ENCODE assay signal across 9 cellular contexts in the genomic region with DNA sequence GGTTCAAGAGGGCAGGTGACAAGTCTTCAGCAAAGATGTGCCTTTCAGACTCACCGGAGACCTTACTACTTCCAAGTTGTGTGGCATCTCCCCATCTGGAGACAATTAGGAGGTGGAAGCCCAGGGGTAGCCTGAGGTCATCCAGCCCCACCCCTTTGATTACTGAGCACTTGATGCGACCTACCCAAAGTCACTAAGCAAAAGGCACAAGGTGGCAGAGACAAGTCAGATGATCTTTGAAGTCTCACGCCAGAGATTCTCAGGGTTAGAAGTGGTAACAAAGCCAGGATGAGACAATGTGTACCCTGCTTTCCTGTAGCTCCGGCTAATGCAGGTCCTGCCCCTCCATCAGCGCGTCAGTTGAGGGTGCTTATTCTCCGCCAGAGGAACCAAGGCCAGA. TPM values are rescaled to one million over a fixed set of nuclear protein-coding genes. Genes with fewer than 3 reads are reported as not detected.
A peak's percentile ranks its signal among the peaks of the same experiment; 100 is the strongest.
DNase-seq lines count a peak whose midpoint lies in the region; ATAC-seq and TF ChIP-seq lines count a peak whose summit lies in the region.
"Had no signal": no experiment of that assay in that cellular context is flagged by ENCODE, and none has a peak within 500 bp of the region (broad histone marks: within the 10 kb centered on the region; RNA-seq: fewer than 3 reads in every experiment).

No MANE protein-coding gene starts in this region.

- no peaks in the 10 kb centered on the region for H3K9me2 ChIP-seq in OCI-LY1 (ENCODE audit: low read depth, low read length)

- ATAC-seq in mucosa of descending colon = no peak
- ATAC-seq in HG03039 (IDR thresholded peaks at IDR 0.05; ENCODE audit: unreplicated experiment) = no peak

- peaks cover 6% of the 10 kb centered on the region for H3K36me3 Mint-ChIP-seq in endodermal cell (ENCODE audit: low read depth)

- TF ChIP-seq EP300 in sigmoid colon (IDR thresholded peaks at IDR 0.05) = no peak

- TF ChIP-seq CTCF in GM12865 (IDR thresholded peaks at IDR 0.05; ENCODE audit: insufficient read depth, low read depth, low read length, missing control alignments) = no peak
- TF ChIP-seq CTCF in OCI-LY1 (IDR thresholded peaks at IDR 0.05; ENCODE audit: low read length) = no peak
- no peak for TF ChIP-seq CTCF in endodermal cell (conservative IDR thresholded peaks at IDR 0.05)
- no peak for TF ChIP-seq CTCF in sigmoid colon (IDR thresholded peaks at IDR 0.05)
- TF ChIP-seq CTCF in mucosa of descending colon (IDR thresholded peaks at IDR 0.05) = no peak

- H3K9me3 Mint-ChIP-seq in endodermal cell = no peaks in the 10 kb centered on the region

- H4K20me1 ChIP-seq in OCI-LY1 (ENCODE audit: insufficient read depth, low read length) = no peaks in the 10 kb centered on the region

- H3K79me2 ChIP-seq in OCI-LY1 (ENCODE audit: insufficient read depth, low read length) = peaks cover 13% of the 10 kb centered on the region

- H3K4me2 ChIP-seq in OCI-LY1 (ENCODE audit: low read length) = peak overlapping the region; percentile 78

- H3K9me3 ChIP-seq in OCI-LY1 (ENCODE audit: low read length) (no peaks in the 10 kb centered on the region), endodermal cell (ENCODE audit: control insufficient read depth, low read length) (no peaks in the 10 kb centered on the region), sigmoid colon (peaks cover 0 to 2% (median 0%) of the 10 kb centered on the region in 4 donors), mucosa of descending colon (no peaks in the 10 kb centered on the region)
- H3K9me3 ChIP-seq: HAP-1 had no signal

- no peaks in the 10 kb centered on the region for H3K27me3 Mint-ChIP-seq in endodermal cell (ENCODE audit: insufficient read depth)

- H3K4me1 ChIP-seq in OCI-LY1 (ENCODE audit: insufficient read depth, low read length, severe bottlenecking) = peaks cover 24% of the 10 kb centered on the region
- H3K4me1 ChIP-seq in endodermal cell (ENCODE audit: control insufficient read depth, insufficient read depth, low read length) = no peaks in the 10 kb centered on the region
- peaks cover 0 to 28% (median 20%) of the 10 kb centered on the region in 4 donors for H3K4me1 ChIP-seq in sigmoid colon
- H3K4me1 ChIP-seq in mucosa of descending colon (ENCODE audit: low read depth) = peaks cover 42% of the 10 kb centered on the region

- intact Hi-C loops in sigmoid colon (cut with DNase I) = loop anchor here (2.0 to 5.0 kb wide), 5 partner anchors 199 to 494 kb away; no protein-coding TSS in a partner anchor
- intact Hi-C loops in mucosa of descending colon (cut with DNase I, micrococcal nuclease) = loop anchor here (10.0 kb wide), 2 partner anchors 54 to 244 kb away; no protein-coding TSS in a partner anchor

- H3K27me3 ChIP-seq in OCI-LY1 (ENCODE audit: insufficient read depth, low read length) (no peaks in the 10 kb centered on the region), endodermal cell (ENCODE audit: control insufficient read depth, insufficient read depth, low read length, poor library complexity, severe bottlenecking) (no peaks in the 10 kb centered on the region), sigmoid colon (no peaks in the 10 kb centered on the region)

- peaks cover 42% of the 10 kb centered on the region for H3K4me1 Mint-ChIP-seq in endodermal cell

- H3K36me3 ChIP-seq in OCI-LY1 (ENCODE audit: insufficient read depth, low read length) = no peaks in the 10 kb centered on the region; the same call in 1 of the 2 replicates
- H3K36me3 ChIP-seq in endodermal cell (ENCODE audit: control insufficient read depth, insufficient read depth, low read length) = no peaks in the 10 kb centered on the region
- H3K36me3 ChIP-seq in sigmoid colon = no peaks in the 10 kb centered on the region
- H3K36me3 ChIP-seq in mucosa of descending colon (ENCODE audit: low read depth) = no peaks in the 10 kb centered on the region
- H3K36me3 ChIP-seq: HAP-1 had no signal

- WGBS in endodermal cell (ENCODE audit: insufficient coverage in 1 of 2, insufficient read length in 1 of 2), 2 experiments = 85 to 95% methylated on average over 7 of the region's 7 CpGs
- WGBS in sigmoid colon, 2 donors = 63 to 71% methylated on average over 7 of the region's 7 CpGs

- DNase-seq in GM12865 (ENCODE audit: low read depth) (no peak), endodermal cell (no peak), sigmoid colon (peak; percentile 59), inferior parietal cortex (ENCODE audit: extremely low spot score) (no peak), mucosa of descending colon (no peak), iPS-NIHi11 (ENCODE audit: low spot score) (no peak)

- H3K4me3 ChIP-seq in GM12865 (ENCODE audit: low read depth, low read length) (peak overlapping the region; percentile 88), OCI-LY1 (ENCODE audit: low read depth, low read length, poor library complexity, severe bottlenecking) (peak overlapping the region; percentile 64), endodermal cell (ENCODE audit: low read length) (peak overlapping the region; percentile 81), sigmoid colon (peak overlapping the region in 1 of 4 donors; percentile 77), mucosa of descending colon (no peak overlapping the region)

- peak overlapping the region; percentile 73; the same call in 1 of the 2 replicates for H3K9ac ChIP-seq in OCI-LY1 (ENCODE audit: low read length)
- no peak overlapping the region for H3K9ac ChIP-seq in endodermal cell (ENCODE audit: extremely low read depth, low read length, poor library complexity, severe bottlenecking)

- H3K4me3 Mint-ChIP-seq in endodermal cell = peak overlapping the region; percentile 82

- no peak overlapping the region for H3K27ac Mint-ChIP-seq in endodermal cell

- H3F3A ChIP-seq in OCI-LY1 (ENCODE audit: insufficient read depth, low read length) = no peaks in the 10 kb centered on the region

- H3K27ac ChIP-seq in OCI-LY1 (ENCODE audit: low read depth, low read length, poor library complexity, severe bottlenecking) = no peak overlapping the region
- H3K27ac ChIP-seq in endodermal cell (ENCODE audit: low read depth, low read length) = no peak overlapping the region
- H3K27ac ChIP-seq in sigmoid colon = peak overlapping the region; percentile 87 to 99 (median 94)

- H2AFZ ChIP-seq in OCI-LY1 (ENCODE audit: low read length) = no peak overlapping the region

- TF ChIP-seq POLR2A in sigmoid colon (IDR thresholded peaks at IDR 0.05) = no peak

RNA-seq across cellular contexts. Expression of a gene that starts 1.4 kb away (rescaled TPM):
- 10 to 100 TPM; 61.2 to 84.1 TPM for total RNA-seq in endodermal cell
- polyA plus RNA-seq in endodermal cell (2013, experiment 1 of 2) = 44.3 TPM
- 37.3 TPM for polyA plus RNA-seq in endodermal cell (2013, experiment 2 of 2)
- 100 to 1,000 TPM; 104 to 146 (median 113) TPM for total RNA-seq in sigmoid colon
- 10 to 100 TPM; 24.6 to 33.6 (median 25.7) TPM for polyA plus RNA-seq in sigmoid colon
- total RNA-seq in mucosa of descending colon = 100 to 1,000 TPM in 2 of 3 donors, 10 to 100 TPM in 1; 77.4 to 154 (median 113) TPM

Comparison
In these comparisons a context has a peak if more than half of its experiments do, and no peak if none do; other contexts are left out.
1. H3K27ac ChIP-seq: peak in sigmoid colon (4 of 4); none in OCI-LY1 (single experiment) and endodermal cell (single experiment).